ENCODE assay signal across 9 cellular contexts in genomic region chr1:38047603-38048146, GRCh38. TPM values are rescaled to one million over a fixed set of nuclear protein-coding genes. Genes with fewer than 3 reads are reported as not detected.
DNase-seq lines count a peak whose midpoint lies in the region; ATAC-seq and TF ChIP-seq lines count a peak whose summit lies in the region.
"Had no signal": no experiment of that assay in that cellular context is flagged by ENCODE, and none has a peak within 500 bp of the region (broad histone marks: within the 10 kb centered on the region; RNA-seq: fewer than 3 reads in every experiment).

No MANE protein-coding gene starts in this region.

- POLR2A ChIA-PET in activated CD8-positive, alpha-beta T cell treated with anti-CD3 and anti-CD28 coated beads, Interleukin-2, amount 10 ng/mL, durations not matched to agents 7 days and 5 days (lab: Charles Lee) = interaction anchor here (0.5 kb wide), 1 partner anchor 197 kb away, joined by 3 read pairs; no protein-coding TSS in a partner anchor

- peak overlapping the region; percentile 73 to 88 for H3K4me3 Mint-ChIP-seq in H9
- H3K4me3 Mint-ChIP-seq in activated CD8-positive, alpha-beta T cell treated with anti-CD3 and anti-CD28 coated beads, Interleukin-2, amount 10 ng/mL, durations not matched to agents 7 days and 5 days = peak overlapping the region; percentile 70

- H3K79me2 ChIP-seq in H9 (ENCODE audit: insufficient read depth, low read length) = no peaks in the 10 kb centered on the region; the same call in 1 of the 2 replicates
- no peaks in the 10 kb centered on the region for H3K79me2 ChIP-seq in smooth muscle cell (ENCODE audit: low read depth)

- DNase-seq in H9 = peak; percentile 77
- no peak for DNase-seq in activated CD8-positive, alpha-beta T cell treated with anti-CD3 and anti-CD28 coated beads, Interleukin-2, amount 10 ng/mL, durations not matched to agents 7 days and 5 days
- DNase-seq in smooth muscle cell (lab: John Stamatoyannopoulos, UW; ENCODE audit: unreplicated experiment) = peak; percentile 44
- DNase-seq in anterior cingulate cortex (lab: John Stamatoyannopoulos, UW) = no peak
- DNase-seq in mucosa of gallbladder (ENCODE audit: low spot score) = no peak
- DNase-seq: MV-4-11 had no signal

- H2AFZ ChIP-seq in H9 (ENCODE audit: low read length) (no peak overlapping the region), smooth muscle cell (ENCODE audit: low read depth) (peak overlapping the region; percentile 54)

- H3K56ac ChIP-seq in H9 (ENCODE audit: insufficient read length, low read depth, low read length) = no peak overlapping the region

- H3K4me1 ChIP-seq in H9 (ENCODE audit: insufficient read depth, low read length) = no peaks in the 10 kb centered on the region; the same call in 1 of the 2 replicates
- H3K4me1 ChIP-seq in iPS-15b (ENCODE audit: control insufficient read depth, insufficient read depth, low read length) = peaks cover 4% of the 10 kb centered on the region
- peaks cover 31% of the 10 kb centered on the region for H3K4me1 ChIP-seq in smooth muscle cell (ENCODE audit: low read depth)

- H3K4me2 ChIP-seq in H9 (ENCODE audit: insufficient read depth, insufficient read length, low read length) = peak overlapping the region; percentile 47
- H3K4me2 ChIP-seq in smooth muscle cell = peak overlapping the region; percentile 97

- no peaks in the 10 kb centered on the region for H3F3A ChIP-seq in smooth muscle cell (ENCODE audit: low read depth)

- H3K27ac ChIP-seq in H9 (ENCODE audit: insufficient read length, low read depth, low read length) (no peak overlapping the region), smooth muscle cell (ENCODE audit: low read depth) (no peak overlapping the region)

- H2AK5ac ChIP-seq in H9 (ENCODE audit: insufficient read length, low read length) = no peak overlapping the region

- H3K4me3 ChIP-seq in iPS-15b (ENCODE audit: low read depth, low read length) (peak overlapping the region; percentile 79), smooth muscle cell (peak overlapping the region; percentile 60)

- H4K91ac ChIP-seq in H9 (ENCODE audit: insufficient read length, low read depth, low read length) = no peak overlapping the region

- peaks cover 22% of the 10 kb centered on the region for H3K23me2 ChIP-seq in H9 (ENCODE audit: insufficient read length, low read depth, low read length, poor library complexity, severe bottlenecking)

- H3K4ac ChIP-seq in H9 (ENCODE audit: low read depth, low read length) = no peak overlapping the region

- H3K23ac ChIP-seq in H9 (ENCODE audit: insufficient read length, low read depth, low read length) = no peak overlapping the region

- H2BK20ac ChIP-seq in H9 (ENCODE audit: low read depth, low read length, poor library complexity, severe bottlenecking) = no peak overlapping the region

- H2BK120ac ChIP-seq in H9 (ENCODE audit: low read depth, low read length, poor library complexity, severe bottlenecking) = no peak overlapping the region

- H3K27me3 ChIP-seq in H9 (ENCODE audit: insufficient read depth, low read length) (peaks cover 10% of the 10 kb centered on the region; the same call in 1 of the 2 replicates), iPS-15b (ENCODE audit: control insufficient read depth, insufficient read depth, low read length) (peaks cover 50% of the 10 kb centered on the region), smooth muscle cell (ENCODE audit: low read depth) (peaks cover 57% of the 10 kb centered on the region)

- CTCF ChIA-PET in activated CD8-positive, alpha-beta T cell treated with anti-CD3 and anti-CD28 coated beads, Interleukin-2, amount 10 ng/mL, durations not matched to agents 7 days and 5 days (lab: Charles Lee) = interaction anchor here (1.8 kb wide), 1 partner anchor 25 kb away, joined by 8 read pairs; no protein-coding TSS in a partner anchor

- peaks cover 51% of the 10 kb centered on the region for H3K27me3 Mint-ChIP-seq in H9 (ENCODE audit: low read depth)
- peaks cover 43% of the 10 kb centered on the region for H3K27me3 Mint-ChIP-seq in activated CD8-positive, alpha-beta T cell treated with anti-CD3 and anti-CD28 coated beads, Interleukin-2, amount 10 ng/mL, durations not matched to agents 7 days and 5 days (ENCODE audit: low read depth)

- TF ChIP-seq CTCF in H9 (conservative IDR thresholded peaks at IDR 0.05) (no peak), smooth muscle cell (IDR thresholded peaks at IDR 0.05; ENCODE audit: borderline replicate concordance, insufficient read depth, poor library complexity, severe bottlenecking) (no peak)

- peaks cover 10 to 16% (median 16%) of the 10 kb centered on the region in 3 experiments for H3K36me3 Mint-ChIP-seq in H9 (ENCODE audit: insufficient read depth in 1 of 3, low read depth in 3 of 3)
- no peaks in the 10 kb centered on the region for H3K36me3 Mint-ChIP-seq in activated CD8-positive, alpha-beta T cell treated with anti-CD3 and anti-CD28 coated beads, Interleukin-2, amount 10 ng/mL, durations not matched to agents 7 days and 5 days (ENCODE audit: low read depth)

- no peak overlapping the region for H2BK15ac ChIP-seq in H9 (ENCODE audit: low read depth, low read length)

- H3K9me3 Mint-ChIP-seq in H9 = peaks cover 0 to 2% of the 10 kb centered on the region in 2 experiments; a peak in 1 of 5 replicates
- no peaks in the 10 kb centered on the region for H3K9me3 Mint-ChIP-seq in activated CD8-positive, alpha-beta T cell treated with anti-CD3 and anti-CD28 coated beads, Interleukin-2, amount 10 ng/mL, durations not matched to agents 7 days and 5 days (ENCODE audit: insufficient read depth)

- no CpG with 5 or more reads among the region's 34 CpGs for WGBS in H9 (ENCODE audit: extremely low coverage, insufficient read length, low lambda C conversion rate)
- WGBS in smooth muscle cell (ENCODE audit: low lambda C conversion rate) = 5% methylated on average over 31 of the region's 34 CpGs

- H3K79me1 ChIP-seq in H9 (ENCODE audit: insufficient read depth, low read depth, low read length, poor library complexity, severe bottlenecking) = no peaks in the 10 kb centered on the region

- H3K9ac ChIP-seq in H9 (ENCODE audit: extremely low read depth, insufficient read length, low read length) = no peak overlapping the region
- H3K9ac ChIP-seq in iPS-15b (ENCODE audit: low read depth, low read length) = peak overlapping the region; percentile 41
- no peak overlapping the region for H3K9ac ChIP-seq in smooth muscle cell (ENCODE audit: low read depth)

- H4K20me1 ChIP-seq in H9 (ENCODE audit: control insufficient read depth, insufficient read depth, insufficient read length) = no peaks in the 10 kb centered on the region
- peaks cover 3% of the 10 kb centered on the region for H4K20me1 ChIP-seq in smooth muscle cell (ENCODE audit: low read depth)

- no peak overlapping the region for H4K5ac ChIP-seq in H9 (ENCODE audit: insufficient read length, low read depth, low read length)

- H3T11ph ChIP-seq in H9 (ENCODE audit: low read length) = no peak overlapping the region

- H3K36me3 ChIP-seq in iPS-15b (ENCODE audit: control insufficient read depth, insufficient read depth, low read length) = peaks cover 2% of the 10 kb centered on the region
- H3K36me3 ChIP-seq in smooth muscle cell (ENCODE audit: low read depth) = no peaks in the 10 kb centered on the region

- H2BK12ac ChIP-seq in H9 (ENCODE audit: insufficient read length, low read depth, low read length) = no peak overlapping the region

- no peak overlapping the region for H3K27ac Mint-ChIP-seq in H9
- H3K27ac Mint-ChIP-seq in activated CD8-positive, alpha-beta T cell treated with anti-CD3 and anti-CD28 coated beads, Interleukin-2, amount 10 ng/mL, durations not matched to agents 7 days and 5 days = no peak overlapping the region

- H3K18ac ChIP-seq in H9 (ENCODE audit: insufficient read length, low read depth, low read length) = no peak overlapping the region

- H3K9me3 ChIP-seq in H9 (ENCODE audit: control insufficient read depth, low read depth, low read length) (no peaks in the 10 kb centered on the region), iPS-15b (ENCODE audit: control insufficient read depth, insufficient read depth, low read length) (no peaks in the 10 kb centered on the region), smooth muscle cell (replicated peaks; ENCODE audit: low read depth) (no peaks in the 10 kb centered on the region)

- no peak for ATAC-seq in activated CD8-positive, alpha-beta T cell treated with anti-CD3 and anti-CD28 coated beads, Interleukin-2, amount 10 ng/mL, durations not matched to agents 7 days and 5 days
- ATAC-seq in HG03025 (IDR thresholded peaks at IDR 0.05; ENCODE audit: low FRiP score, unreplicated experiment) (no peak), GM21390 (IDR thresholded peaks at IDR 0.05; ENCODE audit: unreplicated experiment) (no peak)

- H2BK5ac ChIP-seq in H9 (ENCODE audit: insufficient read length, low read length) = no peak overlapping the region

- no peak overlapping the region; the same call in 1 of the 2 replicates for H3K14ac ChIP-seq in H9 (ENCODE audit: insufficient read depth, low read length)

- peaks cover 42 to 54% of the 10 kb centered on the region in 2 experiments for H3K4me1 Mint-ChIP-seq in H9
- H3K4me1 Mint-ChIP-seq in activated CD8-positive, alpha-beta T cell treated with anti-CD3 and anti-CD28 coated beads, Interleukin-2, amount 10 ng/mL, durations not matched to agents 7 days and 5 days (ENCODE audit: low read depth) = peaks cover 10% of the 10 kb centered on the region

- H4K8ac ChIP-seq in H9 (replicated peaks; ENCODE audit: insufficient read length, low read depth, low read length) = no peak overlapping the region

RNA-seq across cellular contexts. Expression of gene POU3F1, which starts 1.1 kb away (rescaled TPM):
- total RNA-seq in H9 (2021) = 5.8 and 7.0 TPM in 2 replicates
- total RNA-seq in activated CD8-positive, alpha-beta T cell treated with anti-CD3 and anti-CD28 coated beads, Interleukin-2, amount 10 ng/mL, durations not matched to agents 7 days and 5 days = not detected
- not detected in 2 replicates for total RNA-seq in smooth muscle cell
- 0.55 and 1.4 TPM in 2 replicates for polyA plus RNA-seq in smooth muscle cell
- total RNA-seq in mucosa of gallbladder = 0.09 TPM

RNA-seq across cellular contexts. Expression of gene UTP11, which starts 35.1 kb away (rescaled TPM):
- total RNA-seq in H9 (2021) (52.4 and 63.1 TPM in 2 replicates), smooth muscle cell (72.4 and 73.5 TPM in 2 replicates), mucosa of gallbladder (17.7 TPM)
- total RNA-seq in activated CD8-positive, alpha-beta T cell treated with anti-CD3 and anti-CD28 coated beads, Interleukin-2, amount 10 ng/mL, durations not matched to agents 7 days and 5 days = 10 to 100 TPM; 39.0 to 39.5 TPM
- 43.7 and 44.4 TPM in 2 replicates for polyA plus RNA-seq in smooth muscle cell

RNA-seq across cellular contexts. Expression of gene FHL3, which starts 42.4 kb away (rescaled TPM):
- total RNA-seq in H9 (2021) = 32.8 and 34.2 TPM in 2 replicates
- total RNA-seq in activated CD8-positive, alpha-beta T cell treated with anti-CD3 and anti-CD28 coated beads, Interleukin-2, amount 10 ng/mL, durations not matched to agents 7 days and 5 days = 10 to 100 TPM; 12.4 to 13.5 TPM
- total RNA-seq in smooth muscle cell = 29.5 and 32.0 TPM in 2 replicates
- polyA plus RNA-seq in smooth muscle cell = 67.1 and 70.2 TPM in 2 replicates
- total RNA-seq in mucosa of gallbladder = 11.2 TPM

RNA-seq across cellular contexts. Expression of gene SF3A3, which starts 57.9 kb away (rescaled TPM):
- total RNA-seq in H9 (2021) = 143 and 144 TPM in 2 replicates
- 10 to 100 TPM; 86.3 to 98.0 TPM for total RNA-seq in activated CD8-positive, alpha-beta T cell treated with anti-CD3 and anti-CD28 coated beads, Interleukin-2, amount 10 ng/mL, durations not matched to agents 7 days and 5 days
- total RNA-seq in smooth muscle cell = 74.9 and 79.6 TPM in 2 replicates
- polyA plus RNA-seq in smooth muscle cell = 50.8 and 54.0 TPM in 2 replicates
- total RNA-seq in mucosa of gallbladder = 39.0 TPM

Comparison
In these comparisons a context has a peak if more than half of its experiments do, and no peak if none do; other contexts are left out.
1. DNase-seq: peak in H9 (single experiment) and smooth muscle cell (single experiment); none in activated CD8-positive, alpha-beta T cell treated with anti-CD3 and anti-CD28 coated beads, Interleukin-2, amount 10 ng/mL, durations not matched to agents 7 days and 5 days (single experiment), anterior cingulate cortex (0 of 58) and mucosa of gallbladder (single experiment).